Comparison of ENCODE assay signal across 13 cellular contexts in the genomic region with DNA sequence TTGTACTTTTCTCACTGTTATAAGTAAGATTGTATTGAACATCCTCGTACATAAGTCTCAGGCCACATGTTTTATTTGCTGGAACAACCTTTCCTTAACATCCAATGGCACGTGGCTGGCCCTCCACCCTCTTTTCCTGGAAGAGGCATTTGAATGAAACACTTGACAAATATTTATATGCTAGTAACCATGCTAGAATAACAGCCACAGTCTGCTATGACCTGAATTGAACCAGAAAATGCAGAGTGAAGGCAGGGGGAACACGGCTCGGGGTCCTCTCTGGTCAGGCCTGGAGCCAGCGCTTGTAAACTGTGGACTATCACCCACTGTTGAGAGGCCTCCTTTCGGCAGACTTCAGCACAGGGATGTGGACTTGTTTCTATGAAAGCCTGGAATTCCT.
DNase-seq lines count a peak whose midpoint lies in the region; ATAC-seq and TF ChIP-seq lines count a peak whose summit lies in the region.
"Had no signal": no experiment of that assay in that cellular context is flagged by ENCODE, and none has a peak within 500 bp of the region (broad histone marks: within the 10 kb centered on the region; RNA-seq: fewer than 3 reads in every experiment).

No MANE protein-coding gene starts in this region.

- no peaks in the 10 kb centered on the region for H3K9me3 ChIP-seq in esophagus muscularis mucosa
- H3K9me3 ChIP-seq in thoracic aorta: no peaks in the 10 kb centered on the region
- H3K9me3 ChIP-seq: Caco-2 had no signal

- no peaks in the 10 kb centered on the region for H3K79me2 ChIP-seq in mesendoderm (ENCODE audit: control insufficient read depth, insufficient read depth, low read length)

- H3K27me3 Mint-ChIP-seq in HFFc6 (ENCODE audit: insufficient read depth): peaks cover 6% of the 10 kb centered on the region; the same call in 1 of the 2 replicates

- ATAC-seq in thoracic aorta (ENCODE audit: insufficient number of reproducible peaks, low FRiP score, low read depth) (peak; percentile 29), GM21381 (IDR thresholded peaks at IDR 0.05; ENCODE audit: unreplicated experiment) (no peak), HG03159 (IDR thresholded peaks at IDR 0.05; ENCODE audit: unreplicated experiment) (no peak)
- ATAC-seq: esophagus mucosa, left lobe of liver had no signal

- H3K79me1 ChIP-seq in mesendoderm (ENCODE audit: low read length): no peaks in the 10 kb centered on the region

- 57% methylated on average over 6 of the region's 6 CpGs for WGBS in esophagus muscularis mucosa
- no CpG with 5 or more reads among the region's 6 CpGs for WGBS in mesendoderm (ENCODE audit: extremely low coverage, insufficient coverage, low lambda C conversion rate)

- peak; percentile 48 for DNase-seq in HFFc6
- peak; percentile 92 for DNase-seq in esophagus muscularis mucosa (ENCODE audit: extremely low spot score)
- DNase-seq in mesendoderm: no peak
- peak; percentile 58 for DNase-seq in thoracic aorta (ENCODE audit: low spot score)
- DNase-seq in stimulated activated CD4-positive, alpha-beta T cell treated with anti-CD3 and anti-CD28 coated beads, Interleukin-1b, Interleukin-23, amount 100 ng/mL, for 48 hours: no peak
- no peak for DNase-seq in NCI-H2107 (lab: John Stamatoyannopoulos, UW)
- DNase-seq: activated CD4-positive, alpha-beta memory T cell treated with anti-CD3 and anti-CD28 coated beads for 36 hours; activated naive CD8-positive, alpha-beta T cell treated with anti-CD3 and anti-CD28 coated beads, Interleukin-2, amount 10 ng/mL, durations not matched to agents 7 days and 5 days; Caco-2 had no signal

- H3K4ac ChIP-seq in mesendoderm (ENCODE audit: low read depth, low read length): no peak overlapping the region

- H3K27ac ChIP-seq in esophagus muscularis mucosa (replicated peaks in 1 of 4) (peak overlapping the region; percentile 60 to 78 (median 74)), mesendoderm (ENCODE audit: low read depth, low read length) (no peak overlapping the region), thoracic aorta (peak overlapping the region; percentile 87 to 96)

- H2BK120ac ChIP-seq in mesendoderm (ENCODE audit: low read depth, low read length): no peak overlapping the region

- H3K4me3 ChIP-seq in esophagus muscularis mucosa (no peak overlapping the region), mesendoderm (ENCODE audit: low read length) (no peak overlapping the region), thoracic aorta (peak overlapping the region; percentile 38)

- peaks cover 17% of the 10 kb centered on the region for H3K4me1 Mint-ChIP-seq in HFFc6 (ENCODE audit: low read depth)
- H3K4me1 Mint-ChIP-seq: activated naive CD8-positive, alpha-beta T cell treated with anti-CD3 and anti-CD28 coated beads, Interleukin-2, amount 10 ng/mL, durations not matched to agents 7 days and 5 days had no signal

- no peak overlapping the region for H2BK15ac ChIP-seq in mesendoderm (replicated peaks; ENCODE audit: low read depth)

- no peak overlapping the region for H4K5ac ChIP-seq in mesendoderm (ENCODE audit: low read length)

- no peak overlapping the region for H2BK5ac ChIP-seq in mesendoderm (ENCODE audit: low read length)

- H3K9ac ChIP-seq in mesendoderm (ENCODE audit: low read length): no peak overlapping the region

- no peak overlapping the region for H4K8ac ChIP-seq in mesendoderm (ENCODE audit: low read depth, low read length)

- no peak for TF ChIP-seq POLR2A in esophagus muscularis mucosa (IDR thresholded peaks at IDR 0.05; ENCODE audit: low read depth)

- H3K4me2 ChIP-seq in mesendoderm (ENCODE audit: low read length): no peak overlapping the region

- TF ChIP-seq CTCF in HFFc6 (IDR thresholded peaks at IDR 0.05) (no peak), esophagus muscularis mucosa (IDR thresholded peaks at IDR 0.05) (no peak), thoracic aorta (IDR thresholded peaks at IDR 0.05) (no peak)

- H3K27me3 ChIP-seq in esophagus muscularis mucosa: no peaks in the 10 kb centered on the region
- no peaks in the 10 kb centered on the region for H3K27me3 ChIP-seq in mesendoderm (ENCODE audit: insufficient read depth, low read length, poor library complexity)
- H3K27me3 ChIP-seq in thoracic aorta (replicated peaks; ENCODE audit: insufficient read depth): no peaks in the 10 kb centered on the region

- H3K36me3 Mint-ChIP-seq in HFFc6 (ENCODE audit: low read depth): no peaks in the 10 kb centered on the region
- H3K36me3 Mint-ChIP-seq: activated CD4-positive, alpha-beta memory T cell treated with anti-CD3 and anti-CD28 coated beads for 36 hours; activated naive CD8-positive, alpha-beta T cell treated with anti-CD3 and anti-CD28 coated beads, Interleukin-2, amount 10 ng/mL, durations not matched to agents 7 days and 5 days had no signal

- H3K9me3 Mint-ChIP-seq in HFFc6: peaks cover under 1% of the 10 kb centered on the region; the same call in 1 of the 2 replicates
- H3K9me3 Mint-ChIP-seq: activated CD4-positive, alpha-beta memory T cell treated with anti-CD3 and anti-CD28 coated beads for 36 hours; activated naive CD8-positive, alpha-beta T cell treated with anti-CD3 and anti-CD28 coated beads, Interleukin-2, amount 10 ng/mL, durations not matched to agents 7 days and 5 days had no signal

- intact Hi-C loops in esophagus muscularis mucosa (cut with DNase I): no loop called here

- no peak overlapping the region for H2AK5ac ChIP-seq in mesendoderm (ENCODE audit: low read length)

- H3K56ac ChIP-seq in mesendoderm (ENCODE audit: low read length): peak overlapping the region; percentile 39

- no peak for TF ChIP-seq EP300 in esophagus muscularis mucosa (IDR thresholded peaks at IDR 0.05)

- H3K4me3 Mint-ChIP-seq in HFFc6: peak overlapping the region; percentile 43
- H3K4me3 Mint-ChIP-seq: activated CD4-positive, alpha-beta memory T cell treated with anti-CD3 and anti-CD28 coated beads for 36 hours; activated naive CD8-positive, alpha-beta T cell treated with anti-CD3 and anti-CD28 coated beads, Interleukin-2, amount 10 ng/mL, durations not matched to agents 7 days and 5 days had no signal

- no peak overlapping the region for H3K23ac ChIP-seq in mesendoderm (ENCODE audit: low read length)

- H3K4me1 ChIP-seq in esophagus muscularis mucosa (peaks cover 12 to 26% (median 13%) of the 10 kb centered on the region in 4 donors), mesendoderm (ENCODE audit: control insufficient read depth, low read depth, low read length) (peaks cover 12% of the 10 kb centered on the region), thoracic aorta (ENCODE audit: control insufficient read depth in 1 of 2, low read depth in 2 of 2) (peaks cover 20 to 36% of the 10 kb centered on the region in 2 donors)
- H3K4me1 ChIP-seq: Caco-2 had no signal

- no peaks in the 10 kb centered on the region for H3K36me3 ChIP-seq in esophagus muscularis mucosa
- H3K36me3 ChIP-seq in mesendoderm (ENCODE audit: control insufficient read depth, insufficient read depth, low read length): no peaks in the 10 kb centered on the region
- no peaks in the 10 kb centered on the region for H3K36me3 ChIP-seq in thoracic aorta

- peak overlapping the region; percentile 89 for H3K27ac Mint-ChIP-seq in HFFc6
- H3K27ac Mint-ChIP-seq: activated CD4-positive, alpha-beta memory T cell treated with anti-CD3 and anti-CD28 coated beads for 36 hours; activated naive CD8-positive, alpha-beta T cell treated with anti-CD3 and anti-CD28 coated beads, Interleukin-2, amount 10 ng/mL, durations not matched to agents 7 days and 5 days had no signal

- peak overlapping the region; percentile 0 for H3K18ac ChIP-seq in mesendoderm (ENCODE audit: low read length)

Comparison
In these comparisons a context has a peak if more than half of its experiments do, and no peak if none do; other contexts are left out.
1. DNase-seq: peak in HFFc6 (single experiment), esophagus muscularis mucosa (single experiment) and thoracic aorta (single experiment); none in mesendoderm (single experiment), stimulated activated CD4-positive, alpha-beta T cell treated with anti-CD3 and anti-CD28 coated beads, Interleukin-1b, Interleukin-23, amount 100 ng/mL, for 48 hours (single experiment) and NCI-H2107 (single experiment).